10 cellular contexts compared by ENCODE assay signal in genomic region chr1:110067957-110068645, GRCh38. TPM values are rescaled to one million over a fixed set of nuclear protein-coding genes. Genes with fewer than 3 reads are reported as not detected.
DNase-seq lines count a peak whose midpoint lies in the region; ATAC-seq and TF ChIP-seq lines count a peak whose summit lies in the region.
"Had no signal": no experiment of that assay in that cellular context is flagged by ENCODE, and none has a peak within 500 bp of the region (broad histone marks: within the 10 kb centered on the region; RNA-seq: fewer than 3 reads in every experiment).

No MANE protein-coding gene starts in this region.

- no peaks in the 10 kb centered on the region for H3K36me3 ChIP-seq in left lung

- H3K27me3 Mint-ChIP-seq in CD4-positive, alpha-beta T cell, result peaks cover 73% of the 10 kb centered on the region
- H3K27me3 Mint-ChIP-seq in IgD-negative memory B cell, result peaks cover 51% of the 10 kb centered on the region
- H3K27me3 Mint-ChIP-seq in effector memory CD8-positive, alpha-beta T cell, result peaks cover 52 to 85% of the 10 kb centered on the region in 2 donors
- H3K27me3 Mint-ChIP-seq in natural killer cell treated with Interleukin-12 subunit alpha and Interleukin-12 subunit beta and Interleukin-15 and Interleukin-18, amount 100 ng/mL, for 72 hours, result peaks cover 32 to 39% of the 10 kb centered on the region in 2 donors

- peaks cover 59% of the 10 kb centered on the region for H3K27me3 ChIP-seq in CD4-positive, alpha-beta T cell (ENCODE audit: control insufficient read depth, insufficient read depth, low read length)
- peaks cover 62 to 77% of the 10 kb centered on the region in 2 donors for H3K27me3 ChIP-seq in left lung

- H3K9me3 ChIP-seq in CD4-positive, alpha-beta T cell (ENCODE audit: control insufficient read depth, low read length), result no peaks in the 10 kb centered on the region
- no peaks in the 10 kb centered on the region for H3K9me3 ChIP-seq in left lung

- no peak overlapping the region for H3K4me3 ChIP-seq in left lung

- TF ChIP-seq CTCF in CD4-positive, alpha-beta T cell (IDR thresholded peaks at IDR 0.05), result no peak
- TF ChIP-seq CTCF in left lung (IDR thresholded peaks at IDR 0.05), result no peak

- POLR2A ChIA-PET in CD4-positive, alpha-beta T cell (lab: Charles Lee), result no interaction called here

- H3K4me1 Mint-ChIP-seq in CD4-positive, alpha-beta T cell (ENCODE audit: low read depth), result peaks cover 17% of the 10 kb centered on the region
- peaks cover 4 to 11% (median 9%) of the 10 kb centered on the region in 3 donors for H3K4me1 Mint-ChIP-seq in IgD-negative memory B cell
- peaks cover 7 to 11% of the 10 kb centered on the region in 2 donors for H3K4me1 Mint-ChIP-seq in effector memory CD8-positive, alpha-beta T cell (ENCODE audit: low read depth in 2 of 2)
- peaks cover 7 to 8% of the 10 kb centered on the region in 2 donors for H3K4me1 Mint-ChIP-seq in natural killer cell treated with Interleukin-12 subunit alpha and Interleukin-12 subunit beta and Interleukin-15 and Interleukin-18, amount 100 ng/mL, for 72 hours (ENCODE audit: low read depth in 2 of 2)

- peaks cover 15 to 34% of the 10 kb centered on the region in 2 donors for H3K4me1 ChIP-seq in left lung

- CTCF ChIA-PET in CD4-positive, alpha-beta T cell (lab: Charles Lee), result interaction anchor here (1.1 kb wide), 1 partner anchor 20 kb away, joined by 4 read pairs; no protein-coding TSS in a partner anchor

- no peak overlapping the region for H3K27ac ChIP-seq in CD4-positive, alpha-beta T cell (ENCODE audit: low read depth, low read length)
- no peak overlapping the region for H3K27ac ChIP-seq in left lung

- no peak for ATAC-seq in CD4-positive, alpha-beta T cell (ENCODE audit: poor library complexity)
- ATAC-seq in effector memory CD8-positive, alpha-beta T cell (replicated peaks), result peak; percentile 16
- no peak for ATAC-seq in natural killer cell treated with Interleukin-12 subunit alpha and Interleukin-12 subunit beta and Interleukin-15 and Interleukin-18, amount 100 ng/mL, for 72 hours
- ATAC-seq in GM21619 (IDR thresholded peaks at IDR 0.05; ENCODE audit: unreplicated experiment), result no peak
- ATAC-seq in left lung, result no peak
- ATAC-seq in HG02798 (IDR thresholded peaks at IDR 0.05; ENCODE audit: poor library complexity, unreplicated experiment), result no peak

- H3K27ac Mint-ChIP-seq in CD4-positive, alpha-beta T cell, result no peak overlapping the region
- H3K27ac Mint-ChIP-seq in IgD-negative memory B cell, result peak overlapping the region; percentile 36 to 93 (median 91)
- no peak overlapping the region for H3K27ac Mint-ChIP-seq in effector memory CD8-positive, alpha-beta T cell
- no peak overlapping the region for H3K27ac Mint-ChIP-seq in natural killer cell treated with Interleukin-12 subunit alpha and Interleukin-12 subunit beta and Interleukin-15 and Interleukin-18, amount 100 ng/mL, for 72 hours

- H3K9me3 Mint-ChIP-seq in CD4-positive, alpha-beta T cell, result no peaks in the 10 kb centered on the region
- peaks cover 0 to 5% (median 0%) of the 10 kb centered on the region in 3 donors for H3K9me3 Mint-ChIP-seq in IgD-negative memory B cell
- no peaks in the 10 kb centered on the region for H3K9me3 Mint-ChIP-seq in effector memory CD8-positive, alpha-beta T cell
- H3K9me3 Mint-ChIP-seq in natural killer cell treated with Interleukin-12 subunit alpha and Interleukin-12 subunit beta and Interleukin-15 and Interleukin-18, amount 100 ng/mL, for 72 hours, result no peaks in the 10 kb centered on the region

- intact Hi-C loops in CD4-positive, alpha-beta T cell (cut with DNase I, micrococcal nuclease), result no loop called here
- intact Hi-C loops in left lung (cut with DNase I), result no loop called here

- no peak for DNase-seq in CD4-positive, alpha-beta T cell
- no peak for DNase-seq in effector memory CD8-positive, alpha-beta T cell
- no peak for DNase-seq in natural killer cell treated with Interleukin-12 subunit alpha and Interleukin-12 subunit beta and Interleukin-15 and Interleukin-18, amount 100 ng/mL, for 72 hours (ENCODE audit: low spot score)
- no peak for DNase-seq in left lung
- no peak for DNase-seq in GOT3 (lab: John Stamatoyannopoulos, UW)
- DNase-seq: NCI-H2171 treated with DMSO at 0.1 percent for 48 hours had no signal

- H3K4me3 Mint-ChIP-seq in CD4-positive, alpha-beta T cell, result peak overlapping the region; percentile 62
- H3K4me3 Mint-ChIP-seq in IgD-negative memory B cell, result peak overlapping the region; percentile 53 to 95 (median 82)
- peak overlapping the region; percentile 70 to 76 for H3K4me3 Mint-ChIP-seq in effector memory CD8-positive, alpha-beta T cell
- H3K4me3 Mint-ChIP-seq in natural killer cell treated with Interleukin-12 subunit alpha and Interleukin-12 subunit beta and Interleukin-15 and Interleukin-18, amount 100 ng/mL, for 72 hours, result peak overlapping the region; percentile 78

- no peaks in the 10 kb centered on the region for H3K36me3 Mint-ChIP-seq in CD4-positive, alpha-beta T cell (ENCODE audit: low read depth)
- H3K36me3 Mint-ChIP-seq in IgD-negative memory B cell, result no peaks in the 10 kb centered on the region
- H3K36me3 Mint-ChIP-seq in effector memory CD8-positive, alpha-beta T cell (ENCODE audit: insufficient read depth), result peaks cover 3% of the 10 kb centered on the region
- H3K36me3 Mint-ChIP-seq in natural killer cell treated with Interleukin-12 subunit alpha and Interleukin-12 subunit beta and Interleukin-15 and Interleukin-18, amount 100 ng/mL, for 72 hours, result no peaks in the 10 kb centered on the region

RNA-seq across cellular contexts. Expression of gene ALX3, which starts 2.4 kb away (rescaled TPM):
- not detected for total RNA-seq in CD4-positive, alpha-beta T cell
- not detected for polyA plus RNA-seq in IgD-negative memory B cell
- total RNA-seq in natural killer cell treated with Interleukin-12 subunit alpha and Interleukin-12 subunit beta and Interleukin-15 and Interleukin-18, amount 100 ng/mL, for 72 hours, result not detected
- not detected for total RNA-seq in left lung
- total RNA-seq: HT-29 had no signal

RNA-seq across cellular contexts. Expression of gene STRIP1, which starts 33.7 kb away (rescaled TPM):
- total RNA-seq in CD4-positive, alpha-beta T cell, result 10 to 100 TPM; 74.3 to 80.9 TPM
- polyA plus RNA-seq in IgD-negative memory B cell, result 22.5 TPM
- total RNA-seq in natural killer cell treated with Interleukin-12 subunit alpha and Interleukin-12 subunit beta and Interleukin-15 and Interleukin-18, amount 100 ng/mL, for 72 hours, result 10 to 100 TPM; 38.9 to 57.0 TPM
- 10 to 100 TPM; 32.7 to 33.9 TPM for total RNA-seq in left lung

RNA-seq across cellular contexts. Expression of gene UBL4B, which starts 44.1 kb away (rescaled TPM):
- total RNA-seq in CD4-positive, alpha-beta T cell, result not detected
- not detected for polyA plus RNA-seq in IgD-negative memory B cell
- total RNA-seq in natural killer cell treated with Interleukin-12 subunit alpha and Interleukin-12 subunit beta and Interleukin-15 and Interleukin-18, amount 100 ng/mL, for 72 hours, result not detected
- total RNA-seq in left lung, result not detected
- total RNA-seq: HT-29 had no signal

Comparison
In these comparisons a context has a peak if more than half of its experiments do, and no peak if none do; other contexts are left out.
1. H3K27ac Mint-ChIP-seq: peak in IgD-negative memory B cell (3 of 3); none in CD4-positive, alpha-beta T cell (single experiment), effector memory CD8-positive, alpha-beta T cell (0 of 2) and natural killer cell treated with Interleukin-12 subunit alpha and Interleukin-12 subunit beta and Interleukin-15 and Interleukin-18, amount 100 ng/mL, for 72 hours (0 of 2).
2. Peak in every context shown above with its lines, with median percentiles within 50 percentile points of each other: H3K4me3 Mint-ChIP-seq.